Comparison of ENCODE assay signal across 9 cellular contexts in the genomic region with DNA sequence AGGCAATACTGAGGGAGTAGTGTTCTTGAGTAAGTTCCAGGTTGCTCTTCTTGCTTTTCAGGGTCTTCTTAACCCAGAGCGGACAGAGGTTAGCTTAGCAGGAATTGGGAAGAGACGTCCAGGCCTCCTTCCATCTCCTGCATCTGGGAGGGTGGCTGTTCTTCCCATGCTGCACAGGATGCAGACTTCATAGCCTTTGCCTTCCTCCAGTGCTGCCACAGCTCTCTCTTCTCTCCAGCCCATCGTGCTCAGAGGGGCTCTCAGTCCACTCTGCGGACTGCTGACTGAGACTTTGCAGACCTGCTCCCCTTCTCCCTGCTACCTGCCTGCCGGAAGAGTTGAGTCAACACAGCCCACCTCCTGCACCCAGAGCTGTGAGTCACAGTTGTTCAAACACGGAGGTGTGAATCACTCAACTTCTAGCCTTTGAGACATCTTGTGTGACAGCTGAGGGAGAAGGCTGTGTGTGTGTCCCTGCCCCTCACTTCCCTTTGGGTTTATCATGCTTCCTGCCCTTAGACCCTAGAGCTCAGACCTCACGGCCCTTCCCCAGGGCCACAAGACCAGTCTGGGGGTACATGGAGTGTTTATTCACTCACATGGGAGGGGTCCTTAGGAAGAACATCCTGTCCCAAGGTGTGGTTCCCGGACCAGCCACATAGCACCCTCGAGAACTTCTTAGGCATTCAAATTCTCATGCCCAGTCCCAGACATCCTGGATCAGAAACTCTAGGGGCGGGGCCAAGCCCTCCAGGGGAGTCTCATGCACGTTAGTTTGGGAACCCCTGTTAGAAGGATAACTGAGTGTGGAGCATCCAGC.
DNase-seq lines count a peak whose midpoint lies in the region; ATAC-seq and TF ChIP-seq lines count a peak whose summit lies in the region.
"Had no signal": no experiment of that assay in that cellular context is flagged by ENCODE, and none has a peak within 500 bp of the region (broad histone marks: within the 10 kb centered on the region; RNA-seq: fewer than 3 reads in every experiment).

No MANE protein-coding gene starts in this region.

- POLR2A ChIA-PET in PC-9 (lab: Charles Lee; ENCODE audit: unreplicated experiment) = no interaction called here

- CTCF ChIA-PET in PC-9 (lab: Charles Lee) = no interaction called here

- peak; percentile 3 to 67 for DNase-seq in PC-9
- peak; percentile 20 for DNase-seq in activated T-cell treated with anti-CD3 and anti-CD28 coated beads, Interleukin-2, amount 50 U/mL, for 1 hour
- DNase-seq in kidney glomerular epithelial cell (lab: John Stamatoyannopoulos, UW) = peak; percentile 24
- DNase-seq in stimulated activated CD8-positive, alpha-beta memory T cell treated with anti-CD3 and anti-CD28 coated beads, Interleukin-4, amount 100 ng/mL, for 48 hours = peak; percentile 67
- no peak for DNase-seq in Ammon's horn (ENCODE audit: low spot score)
- DNase-seq: testis had no signal

- H3K79me2 ChIP-seq in PC-9 (ENCODE audit: low read depth) = no peaks in the 10 kb centered on the region

- no peaks in the 10 kb centered on the region for H3K9me3 ChIP-seq in PC-9 (ENCODE audit: insufficient read depth, low read depth)
- H3K9me3 ChIP-seq: testis had no signal

- peak overlapping the region; percentile 42; the same call in 1 of the 2 replicates for H3K4me2 ChIP-seq in PC-9

- no peaks in the 10 kb centered on the region for H3F3A ChIP-seq in PC-9 (ENCODE audit: insufficient read depth, low read depth)

- peaks cover 26% of the 10 kb centered on the region for H3K27me3 ChIP-seq in PC-9 (ENCODE audit: insufficient read depth, low read depth)
- H3K27me3 ChIP-seq: testis had no signal

- H3K4me1 ChIP-seq in PC-9 (replicated peaks; ENCODE audit: insufficient read depth) = peaks cover 11% of the 10 kb centered on the region
- H3K4me1 ChIP-seq: testis had no signal

- H2AFZ ChIP-seq in PC-9 = no peak overlapping the region

- H3K9me2 ChIP-seq in PC-9 (ENCODE audit: insufficient read depth) = no peaks in the 10 kb centered on the region

- H3K27ac ChIP-seq in PC-9 = no peak overlapping the region
- H3K27ac ChIP-seq: SK-N-MC, testis had no signal

- BruUV-seq in PC-9 (replicated peaks; lab: Mats Ljungman, UMichigan) = no TSS peak

- no peaks in the 10 kb centered on the region for H4K20me1 ChIP-seq in PC-9 (ENCODE audit: insufficient read depth)

- no peak for ATAC-seq in GM18868 (IDR thresholded peaks at IDR 0.05; ENCODE audit: unreplicated experiment)
- no peak for ATAC-seq in GM21528 (IDR thresholded peaks at IDR 0.05; ENCODE audit: low FRiP score, unreplicated experiment)

- intact Hi-C loops in PC-9 (cut with micrococcal nuclease; ENCODE audit: unreplicated experiment) = no loop called here

- no peak for TF ChIP-seq CTCF in PC-9 (conservative IDR thresholded peaks at IDR 0.05)

- no peak overlapping the region for H3K4me3 ChIP-seq in PC-9
- H3K4me3 ChIP-seq: SK-N-MC, testis had no signal

- H3K36me3 ChIP-seq in PC-9 (ENCODE audit: low read depth) = no peaks in the 10 kb centered on the region
